ENCODE assay signal across 9 cellular contexts in the genomic region with DNA sequence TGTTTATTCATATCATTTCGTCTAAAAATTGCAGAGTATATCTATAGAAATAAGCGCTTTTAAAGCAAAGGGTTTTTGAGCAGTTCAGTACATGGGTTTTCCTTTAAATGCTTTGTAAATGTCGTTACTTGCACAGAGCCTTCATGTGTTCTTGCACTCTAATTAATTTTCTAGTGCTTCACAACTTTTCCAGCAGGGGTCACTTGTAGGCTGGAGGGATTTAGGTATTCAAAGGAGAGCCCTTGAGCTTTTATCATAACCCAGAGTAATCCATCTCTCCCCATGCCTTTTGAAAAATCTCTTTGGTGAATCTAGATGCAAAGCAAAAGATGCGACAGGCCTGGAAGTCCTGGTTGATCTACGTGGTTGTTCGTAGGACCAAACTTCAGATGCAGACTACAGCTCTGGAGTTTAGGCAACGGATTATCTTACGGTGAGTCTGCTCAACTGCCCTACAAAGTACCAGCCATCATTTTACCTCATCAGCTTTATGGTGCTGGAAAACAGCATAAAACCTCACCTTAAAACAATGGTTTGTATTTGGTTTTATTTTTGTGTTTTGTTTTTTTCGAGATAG.
A peak's percentile ranks its signal among the peaks of the same experiment; 100 is the strongest.
DNase-seq lines count a peak whose midpoint lies in the region; ATAC-seq and TF ChIP-seq lines count a peak whose summit lies in the region.
"Had no signal": no experiment of that assay in that cellular context is flagged by ENCODE, and none has a peak within 500 bp of the region (broad histone marks: within the 10 kb centered on the region; RNA-seq: fewer than 3 reads in every experiment).

No MANE protein-coding gene starts in this region.

- TF ChIP-seq CTCF in Caco-2 (IDR thresholded peaks at IDR 0.05; ENCODE audit: insufficient read depth in 1 of 2, low read depth in 1 of 2, low read length in 1 of 2, severe bottlenecking in 1 of 2, unreplicated experiment in 1 of 2) (peak; percentile 40 to 67), foreskin keratinocyte (conservative IDR thresholded peaks at IDR 0.05) (peak; percentile 72)

- peaks cover 6% of the 10 kb centered on the region for H3K4me1 Mint-ChIP-seq in Caco-2 (ENCODE audit: low read depth, unreplicated experiment)

- POLR2A ChIA-PET in Caco-2 (lab: Charles Lee), result interaction anchor here (1.0 kb wide), 1 partner anchor 105 kb away, joined by 3 read pairs; a partner anchor contains a TSS

- H3K9me3 Mint-ChIP-seq in Caco-2 (ENCODE audit: unreplicated experiment), result no peaks in the 10 kb centered on the region
- H3K9me3 Mint-ChIP-seq: naive thymus-derived CD8-positive, alpha-beta T cell had no signal

- intact Hi-C loops in Caco-2 (cut with micrococcal nuclease; ENCODE audit: unreplicated experiment), result loop anchor here (1.0 kb wide), 1 partner anchor 77 kb away; no protein-coding TSS in a partner anchor

- CTCF ChIA-PET in Caco-2 (lab: Charles Lee), result interaction anchor here (0.6 to 1.9 kb wide), 9 partner anchors 16 to 414 kb away, joined by 3 to 19 read pairs (median 5); a partner anchor contains a TSS

- peak in 1 of 2 experiments; percentile 50 for DNase-seq in Caco-2
- DNase-seq in HAP-1 (ENCODE audit: low spot score in 2 of 2), result peak; percentile 20 to 45
- DNase-seq in foreskin keratinocyte, result peak in 1 of 2 donors; percentile 19
- peak; percentile 32 for DNase-seq in renal cortical epithelial cell (ENCODE audit: low read depth)
- DNase-seq in activated CD4-positive, alpha-beta T cell treated with anti-CD3 and anti-CD28 coated beads, Interleukin-2, amount 50 U/mL, for 1 hour, result no peak

- no peak overlapping the region for H3K27ac Mint-ChIP-seq in Caco-2 (ENCODE audit: unreplicated experiment)
- H3K27ac Mint-ChIP-seq: naive thymus-derived CD8-positive, alpha-beta T cell had no signal

- ATAC-seq in SK-N-SH treated with all-trans-retinoic acid at 6 μM for 48 hours (peak; percentile 49), foreskin keratinocyte (no peak), HG03432 (IDR thresholded peaks at IDR 0.05; ENCODE audit: unreplicated experiment) (no peak), GM18870 (IDR thresholded peaks at IDR 0.05; ENCODE audit: unreplicated experiment) (no peak)

- in situ Hi-C loops in HAP-1 (cut with MboI; ENCODE audit: low sequenced_read_pairs), result no loop called here

- no peaks in the 10 kb centered on the region for H3K27me3 Mint-ChIP-seq in Caco-2 (ENCODE audit: insufficient read depth, unreplicated experiment)
- H3K27me3 Mint-ChIP-seq: naive thymus-derived CD8-positive, alpha-beta T cell had no signal

- H3K36me3 ChIP-seq in Caco-2 (ENCODE audit: control insufficient read depth, insufficient read depth, low read length), result no peaks in the 10 kb centered on the region
- H3K36me3 ChIP-seq in HAP-1 (replicated peaks), result no peaks in the 10 kb centered on the region

- 0 out of 2 replicates have a peak, but pooled peaks cover 3% of the 10 kb centered on the region for H3K4me1 ChIP-seq in Caco-2
- H3K4me1 ChIP-seq in HAP-1, result 0 out of 2 replicates have a peak, but pooled peaks cover 2% of the 10 kb centered on the region
- H3K4me1 ChIP-seq in foreskin keratinocyte, result no peaks in the 10 kb centered on the region

- no peaks in the 10 kb centered on the region for H3K9me3 ChIP-seq in Caco-2
- no peaks in the 10 kb centered on the region for H3K9me3 ChIP-seq in HAP-1

- BruUV-seq in Caco-2 (replicated peaks; lab: Mats Ljungman, UMichigan), result no TSS peak

- peaks cover 6% of the 10 kb centered on the region for H3K36me3 Mint-ChIP-seq in Caco-2 (ENCODE audit: insufficient read depth, unreplicated experiment)

- H3K27me3 ChIP-seq in Caco-2 (replicated peaks; ENCODE audit: control insufficient read depth, insufficient read depth, low read length), result no peaks in the 10 kb centered on the region
- H3K27me3 ChIP-seq in HAP-1 (ENCODE audit: low read depth), result no peaks in the 10 kb centered on the region
- H3K27me3 ChIP-seq in foreskin keratinocyte, result no peaks in the 10 kb centered on the region

- no peak overlapping the region for H3K4me3 Mint-ChIP-seq in Caco-2 (ENCODE audit: unreplicated experiment)
- H3K4me3 Mint-ChIP-seq: naive thymus-derived CD8-positive, alpha-beta T cell had no signal

- no peak overlapping the region for H3K27ac ChIP-seq in foreskin keratinocyte

- no peak overlapping the region for H3K4me3 ChIP-seq in Caco-2 (ENCODE audit: low read depth, low read length)
- no peak overlapping the region for H3K4me3 ChIP-seq in HAP-1

TF ChIP-seq in SK-N-SH treated with all-trans-retinoic acid at 6 μM for 48 hours, 23 proteins besides CTCF, POLR2A, EP300 and RAD21:
- TF ChIP-seq PPARA (CRISPR knock-in tag; IDR thresholded peaks at IDR 0.05; ENCODE audit: borderline replicate concordance) (no peak), CSDC2 (CRISPR knock-in tag; IDR thresholded peaks at IDR 0.05) (no peak), TCF4 (CRISPR knock-in tag; IDR thresholded peaks at IDR 0.05; ENCODE audit: borderline replicate concordance) (no peak), SNAI2 (CRISPR knock-in tag; IDR thresholded peaks at IDR 0.05) (no peak), ZC3H10 (CRISPR knock-in tag; IDR thresholded peaks at IDR 0.05) (no peak), ZNF8 (CRISPR knock-in tag; IDR thresholded peaks at IDR 0.05) (no peak)
- TF ChIP-seq, protein P1, sequence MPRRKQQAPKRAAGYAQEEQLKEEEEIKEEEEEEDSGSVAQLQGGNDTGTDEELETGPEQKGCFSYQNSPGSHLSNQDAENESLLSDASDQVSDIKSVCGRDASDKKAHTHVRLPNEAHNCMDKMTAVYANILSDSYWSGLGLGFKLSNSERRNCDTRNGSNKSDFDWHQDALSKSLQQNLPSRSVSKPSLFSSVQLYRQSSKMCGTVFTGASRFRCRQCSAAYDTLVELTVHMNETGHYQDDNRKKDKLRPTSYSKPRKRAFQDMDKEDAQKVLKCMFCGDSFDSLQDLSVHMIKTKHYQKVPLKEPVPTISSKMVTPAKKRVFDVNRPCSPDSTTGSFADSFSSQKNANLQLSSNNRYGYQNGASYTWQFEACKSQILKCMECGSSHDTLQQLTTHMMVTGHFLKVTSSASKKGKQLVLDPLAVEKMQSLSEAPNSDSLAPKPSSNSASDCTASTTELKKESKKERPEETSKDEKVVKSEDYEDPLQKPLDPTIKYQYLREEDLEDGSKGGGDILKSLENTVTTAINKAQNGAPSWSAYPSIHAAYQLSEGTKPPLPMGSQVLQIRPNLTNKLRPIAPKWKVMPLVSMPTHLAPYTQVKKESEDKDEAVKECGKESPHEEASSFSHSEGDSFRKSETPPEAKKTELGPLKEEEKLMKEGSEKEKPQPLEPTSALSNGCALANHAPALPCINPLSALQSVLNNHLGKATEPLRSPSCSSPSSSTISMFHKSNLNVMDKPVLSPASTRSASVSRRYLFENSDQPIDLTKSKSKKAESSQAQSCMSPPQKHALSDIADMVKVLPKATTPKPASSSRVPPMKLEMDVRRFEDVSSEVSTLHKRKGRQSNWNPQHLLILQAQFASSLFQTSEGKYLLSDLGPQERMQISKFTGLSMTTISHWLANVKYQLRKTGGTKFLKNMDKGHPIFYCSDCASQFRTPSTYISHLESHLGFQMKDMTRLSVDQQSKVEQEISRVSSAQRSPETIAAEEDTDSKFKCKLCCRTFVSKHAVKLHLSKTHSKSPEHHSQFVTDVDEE (CRISPR knock-in tag; IDR thresholded peaks at IDR 0.05), result no peak
